ENCODE assay signal across 21 cellular contexts in the genomic region with DNA sequence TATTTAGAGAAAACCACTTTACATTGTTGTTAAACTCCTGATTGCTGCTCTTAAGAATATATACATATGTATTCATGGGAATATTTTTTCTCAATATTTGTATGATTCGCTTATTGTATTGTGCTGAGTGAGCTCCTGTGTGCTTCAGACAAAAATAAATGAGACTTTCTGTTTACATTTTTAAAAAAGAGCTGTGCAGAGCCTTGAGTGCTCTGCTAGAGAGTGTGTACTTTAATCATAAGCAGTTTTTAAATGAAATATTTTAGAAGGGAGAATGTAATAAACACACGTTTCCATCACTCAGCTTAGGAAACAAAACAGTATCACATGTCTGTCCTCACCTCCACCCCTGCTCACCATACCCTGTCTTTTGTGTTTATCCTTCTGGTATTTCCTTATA. TPM values are rescaled to one million over a fixed set of nuclear protein-coding genes. Genes with fewer than 3 reads are reported as not detected.
DNase-seq lines count a peak whose midpoint lies in the region; ATAC-seq and TF ChIP-seq lines count a peak whose summit lies in the region.
"Had no signal": no experiment of that assay in that cellular context is flagged by ENCODE, and none has a peak within 500 bp of the region (broad histone marks: within the 10 kb centered on the region; RNA-seq: fewer than 3 reads in every experiment).

No MANE protein-coding gene starts in this region.

- H3K9me3 ChIP-seq in esophagus squamous epithelium (no peaks in the 10 kb centered on the region), osteoblast (ENCODE audit: low read depth, low read length) (no peaks in the 10 kb centered on the region), subcutaneous abdominal adipose tissue (ENCODE audit: control insufficient read depth in 5 of 5, low read length in 5 of 5) (no peaks in the 10 kb centered on the region), left ventricle myocardium inferior (replicated peaks) (no peaks in the 10 kb centered on the region), PC-3 (ENCODE audit: low read length) (no peaks in the 10 kb centered on the region)

- 56 to 57% methylated on average over 2 of the region's 2 CpGs for WGBS in esophagus squamous epithelium, 2 donors

- H3K4me3 ChIP-seq in esophagus squamous epithelium: no peak overlapping the region
- H3K4me3 ChIP-seq in osteoblast (ENCODE audit: insufficient read depth, low read length): no peak overlapping the region
- no peak overlapping the region for H3K4me3 ChIP-seq in subcutaneous abdominal adipose tissue (ENCODE audit: low read depth in 1 of 5, low read length in 5 of 5)
- no peak overlapping the region for H3K4me3 ChIP-seq in left ventricle myocardium inferior
- H3K4me3 ChIP-seq in PC-3 (ENCODE audit: low read length): no peak overlapping the region

- H3K4me2 ChIP-seq in osteoblast (ENCODE audit: insufficient read depth, low read length) (peak overlapping the region; percentile 10), PC-3 (ENCODE audit: low read length) (no peak overlapping the region)

- no peaks in the 10 kb centered on the region for H3F3A ChIP-seq in PC-3 (ENCODE audit: low read length, unreplicated experiment)

- no peak for TF ChIP-seq POLR2A in esophagus squamous epithelium (IDR thresholded peaks at IDR 0.05)

- peaks cover 0 to 64% (median 9%) of the 10 kb centered on the region in 3 donors for H3K4me1 ChIP-seq in esophagus squamous epithelium
- peaks cover 49% of the 10 kb centered on the region for H3K4me1 ChIP-seq in osteoblast (ENCODE audit: insufficient read depth, low read length)
- H3K4me1 ChIP-seq in subcutaneous abdominal adipose tissue (ENCODE audit: control insufficient read depth in 5 of 5, insufficient read depth in 5 of 5, low read length in 5 of 5): peaks cover 0 to 55% (median 12%) of the 10 kb centered on the region in 5 donors
- peaks cover 81% of the 10 kb centered on the region for H3K4me1 ChIP-seq in left ventricle myocardium inferior
- peaks cover 6% of the 10 kb centered on the region for H3K4me1 ChIP-seq in PC-3 (ENCODE audit: insufficient read depth, low read length)

- no peak for TF ChIP-seq CTCF in esophagus squamous epithelium (IDR thresholded peaks at IDR 0.05)
- no peak for TF ChIP-seq CTCF in osteoblast (IDR thresholded peaks at IDR 0.05; ENCODE audit: extremely low read depth, low read depth, low read length)
- no peak for TF ChIP-seq CTCF in left ventricle myocardium inferior (IDR thresholded peaks at IDR 0.05; ENCODE audit: borderline replicate concordance)
- TF ChIP-seq CTCF in PC-3 (conservative IDR thresholded peaks at IDR 0.05; ENCODE audit: low read depth, low read length): no peak

- H3K36me3 ChIP-seq in esophagus squamous epithelium (no peaks in the 10 kb centered on the region), osteoblast (ENCODE audit: insufficient read depth, low read length) (peaks cover 26% of the 10 kb centered on the region), subcutaneous abdominal adipose tissue (ENCODE audit: control insufficient read depth in 5 of 5, insufficient read depth in 5 of 5, low read length in 5 of 5) (no peaks in the 10 kb centered on the region), left ventricle myocardium inferior (no peaks in the 10 kb centered on the region), PC-3 (ENCODE audit: low read depth, low read length) (0 out of 2 replicates have a peak, but pooled peaks cover 10% of the 10 kb centered on the region)

- POLR2A ChIA-PET in PC-3 (lab: Charles Lee; ENCODE audit: unreplicated experiment): no interaction called here

- H2AFZ ChIP-seq in osteoblast (ENCODE audit: low read length) (no peak overlapping the region), PC-3 (ENCODE audit: low read length) (no peak overlapping the region)

- H3K9ac ChIP-seq in subcutaneous abdominal adipose tissue (ENCODE audit: low read length in 5 of 5) (no peak overlapping the region), PC-3 (ENCODE audit: low read length) (no peak overlapping the region)

- no TSS peak for BruUV-seq in PC-3 (replicated peaks; lab: Mats Ljungman, UMichigan)

- DNase-seq in NCI-H1092 treated with DMSO at 0.1 percent for 48 hours (lab: John Stamatoyannopoulos, UW) (peak; percentile 15), NCI-H1092 (lab: John Stamatoyannopoulos, UW) (no peak), esophagus squamous epithelium (lab: John Stamatoyannopoulos, UW) (no peak), osteoblast (ENCODE audit: insufficient read length, low spot score, missing footprints) (no peak), left ventricle myocardium inferior (no peak), PC-3 (no peak)
- DNase-seq: DMS 273 treated with DMSO at 0.1 percent for 48 hours, DND-41, H9, KG1, NCI-H2081, NCI-H2227 treated with DMSO at 0.1 percent for 48 hours, NCI-H510A treated with DMSO at 0.1 percent for 48 hours, NCI-H774, RPMI8226, SIG-M5 had no signal

- H3K79me2 ChIP-seq in osteoblast (ENCODE audit: insufficient read depth, low read length): peaks cover 100% of the 10 kb centered on the region
- H3K79me2 ChIP-seq in PC-3 (ENCODE audit: low read length): peaks cover 99% of the 10 kb centered on the region

- intact Hi-C loops in esophagus squamous epithelium (cut with DNase I): no loop called here
- intact Hi-C loops in left ventricle myocardium inferior (cut with micrococcal nuclease): no loop called here
- intact Hi-C loops in PC-3 (cut with micrococcal nuclease): no loop called here

- peaks cover 95% of the 10 kb centered on the region for H4K20me1 ChIP-seq in osteoblast (ENCODE audit: insufficient read depth, low read length)
- H4K20me1 ChIP-seq in PC-3 (ENCODE audit: low read length): peaks cover 20% of the 10 kb centered on the region

- CTCF ChIA-PET in PC-3 (lab: Charles Lee): no interaction called here

- no peaks in the 10 kb centered on the region for H3K9me2 ChIP-seq in PC-3 (replicated peaks; ENCODE audit: low read length)

- ATAC-seq in PC-3 (no peak), GM18873 (IDR thresholded peaks at IDR 0.05; ENCODE audit: low FRiP score, unreplicated experiment) (no peak)
- ATAC-seq: HepG2, SK-N-SH treated with all-trans-retinoic acid at 6 μM for 48 hours had no signal

- peak overlapping the region in 3 of 4 donors; percentile 34 to 49 (median 44) for H3K27ac ChIP-seq in esophagus squamous epithelium
- no peak overlapping the region for H3K27ac ChIP-seq in osteoblast (ENCODE audit: low read depth, low read length)
- peak overlapping the region; percentile 27 for H3K27ac ChIP-seq in subcutaneous abdominal adipose tissue (ENCODE audit: low read depth, low read length)
- H3K27ac ChIP-seq in left ventricle myocardium inferior (replicated peaks): no peak overlapping the region
- H3K27ac ChIP-seq in PC-3 (ENCODE audit: low read length): no peak overlapping the region
- H3K27ac ChIP-seq: 22Rv1 had no signal

- no peaks in the 10 kb centered on the region for H3K27me3 ChIP-seq in esophagus squamous epithelium
- H3K27me3 ChIP-seq in osteoblast (ENCODE audit: insufficient read depth, low read length): no peaks in the 10 kb centered on the region
- no peaks in the 10 kb centered on the region for H3K27me3 ChIP-seq in subcutaneous abdominal adipose tissue (ENCODE audit: control insufficient read depth in 5 of 5, insufficient read depth in 4 of 5, low read length in 5 of 5)
- no peaks in the 10 kb centered on the region for H3K27me3 ChIP-seq in left ventricle myocardium inferior (ENCODE audit: low read depth)
- H3K27me3 ChIP-seq in PC-3 (ENCODE audit: low read length): no peaks in the 10 kb centered on the region

RNA-seq across cellular contexts. Expression of gene PTPN14, which starts 9.7 kb away (rescaled TPM):
- total RNA-seq in esophagus squamous epithelium (10 to 100 TPM; 14.4 to 28.8 (median 15.7) TPM), osteoblast (122 and 131 TPM in 2 replicates), left ventricle myocardium inferior (32.5 TPM), PC-3 (2014; rRNA removed) (12.6 and 17.1 TPM in 2 replicates)

Comparison
In these comparisons a context has a peak if more than half of its experiments do, and no peak if none do; other contexts are left out.
1. H3K27ac ChIP-seq: peak in esophagus squamous epithelium (3 of 4) and subcutaneous abdominal adipose tissue (single experiment); none in osteoblast (single experiment), left ventricle myocardium inferior (single experiment) and PC-3 (single experiment).